Comparison of ENCODE assay signal across 11 cellular contexts in the genomic region with DNA sequence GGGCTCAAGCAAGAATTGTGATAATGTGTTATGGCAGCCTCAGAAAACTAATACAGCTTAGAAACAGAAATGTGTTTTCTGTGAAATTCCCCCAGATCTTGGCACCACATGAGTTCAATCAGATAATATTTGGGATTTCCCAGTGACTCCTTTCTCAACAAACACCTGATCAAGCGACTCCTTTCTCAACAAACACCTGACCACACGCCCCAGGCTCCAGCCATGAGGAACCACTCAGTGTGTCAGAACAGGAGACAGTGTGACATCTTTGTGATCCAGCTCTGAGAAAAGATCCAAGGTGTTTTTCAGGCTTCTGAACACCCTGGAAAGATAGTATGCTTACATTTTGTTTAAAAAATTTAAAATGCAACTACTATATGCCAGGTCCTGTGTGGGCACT. TPM values are rescaled to one million over a fixed set of nuclear protein-coding genes. Genes with fewer than 3 reads are reported as not detected.
A peak's percentile ranks its signal among the peaks of the same experiment; 100 is the strongest.
DNase-seq lines count a peak whose midpoint lies in the region; ATAC-seq and TF ChIP-seq lines count a peak whose summit lies in the region.
"Had no signal": no experiment of that assay in that cellular context is flagged by ENCODE, and none has a peak within 500 bp of the region (broad histone marks: within the 10 kb centered on the region; RNA-seq: fewer than 3 reads in every experiment).

No MANE protein-coding gene starts in this region.

- H3K9me3 ChIP-seq in left ventricle myocardium inferior (replicated peaks) (no peaks in the 10 kb centered on the region), vagina (no peaks in the 10 kb centered on the region)

- no peak overlapping the region for H3K4me3 ChIP-seq in left ventricle myocardium inferior
- no peak overlapping the region for H3K4me3 ChIP-seq in vagina

- TF ChIP-seq POLR2A in vagina (IDR thresholded peaks at IDR 0.05), result no peak

- H3K27ac ChIP-seq in left ventricle myocardium inferior (replicated peaks), result peak overlapping the region; percentile 95
- H3K27ac ChIP-seq in VCaP, result peak overlapping the region; percentile 88; the same call in 1 of the 2 replicates
- peak overlapping the region; percentile 25 for H3K27ac ChIP-seq in vagina

- H3K27me3 ChIP-seq in left ventricle myocardium inferior (ENCODE audit: low read depth) (no peaks in the 10 kb centered on the region), vagina (no peaks in the 10 kb centered on the region)

- DNase-seq in left ventricle myocardium inferior (no peak), left cardiac atrium (no peak), kidney tubule cell (ENCODE audit: low spot score) (peak; percentile 72), vagina (ENCODE audit: extremely low spot score in 2 of 2) (no peak)
- DNase-seq: NCI-H1105, NCI-H510A had no signal

- H3K4me1 ChIP-seq in left ventricle myocardium inferior (peaks cover 52% of the 10 kb centered on the region), vagina (peaks cover 31% of the 10 kb centered on the region)

- no peak for ATAC-seq in left cardiac atrium
- no peak for ATAC-seq in GM19463 (IDR thresholded peaks at IDR 0.05; ENCODE audit: unreplicated experiment)
- ATAC-seq in GM19467 (IDR thresholded peaks at IDR 0.05; ENCODE audit: unreplicated experiment), result no peak
- no peak for ATAC-seq in HG03097 (IDR thresholded peaks at IDR 0.05; ENCODE audit: low FRiP score, unreplicated experiment)
- ATAC-seq: activated naive CD4-positive, alpha-beta T cell treated with anti-CD3 and anti-CD28 coated beads, Interleukin-2, amount 50 U/mL, for 72 hours had no signal

- TF ChIP-seq CTCF in left ventricle myocardium inferior (IDR thresholded peaks at IDR 0.05; ENCODE audit: borderline replicate concordance), result no peak
- TF ChIP-seq CTCF in VCaP (conservative IDR thresholded peaks at IDR 0.05), result no peak
- TF ChIP-seq CTCF in vagina (IDR thresholded peaks at IDR 0.05), result no peak

- intact Hi-C loops in left ventricle myocardium inferior (cut with micrococcal nuclease), result no loop called here
- intact Hi-C loops in left cardiac atrium (cut with DNase I), result loop anchor here in 1 of 2 donors (10.0 kb wide), 1 partner anchor 342 kb away; no protein-coding TSS in a partner anchor
- intact Hi-C loops in vagina (cut with DNase I), result no loop called here

- H3K36me3 ChIP-seq in left ventricle myocardium inferior (no peaks in the 10 kb centered on the region), vagina (no peaks in the 10 kb centered on the region)

RNA-seq across cellular contexts. Expression of gene UVRAG, which starts 1.9 kb away (rescaled TPM):
- total RNA-seq in left ventricle myocardium inferior (11.4 TPM), left cardiac atrium (10 to 100 TPM; 13.9 to 17.7 TPM), vagina (14.7 TPM)

RNA-seq across cellular contexts. Expression of gene DGAT2, which starts 44.5 kb away (rescaled TPM):
- total RNA-seq in left ventricle myocardium inferior (6.9 TPM), left cardiac atrium (100 to 1,000 TPM in 1 of 2 donors, 10 to 100 TPM in 1; 81.2 to 131 TPM), vagina (26.0 TPM)

Comparison
In these comparisons a context has a peak if more than half of its experiments do, and no peak if none do; other contexts are left out.
1. H3K27ac ChIP-seq: peak in every context shown above with its lines; median percentile 95 in left ventricle myocardium inferior; 88 in VCaP; 25 in vagina.